In genomic region chr10:19815036-19815435, GRCh38 we compare ENCODE assay signal across 10 cellular contexts. TPM values are rescaled to one million over a fixed set of nuclear protein-coding genes. Genes with fewer than 3 reads are reported as not detected.
DNase-seq lines count a peak whose midpoint lies in the region; ATAC-seq, FAIRE-seq and TF ChIP-seq lines count a peak whose summit lies in the region.
"Had no signal": no experiment of that assay in that cellular context is flagged by ENCODE, and none has a peak within 500 bp of the region (broad histone marks: within the 10 kb centered on the region; RNA-seq: fewer than 3 reads in every experiment).

No MANE protein-coding gene starts in this region.

- H3K27me3 ChIP-seq in HAP-1 (ENCODE audit: low read depth) = no peaks in the 10 kb centered on the region
- H3K27me3 ChIP-seq in breast epithelium = no peaks in the 10 kb centered on the region
- peaks cover 3 to 25% of the 10 kb centered on the region in 2 experiments; a peak in 3 of 5 replicates for H3K27me3 ChIP-seq in HepG2 (ENCODE audit: control insufficient read depth in 1 of 2, insufficient read depth in 2 of 2, low read length in 2 of 2)
- H3K27me3 ChIP-seq in small intestine (ENCODE audit: control insufficient read depth in 2 of 2, insufficient read depth in 2 of 2, low read length in 2 of 2) = no peaks in the 10 kb centered on the region
- peaks cover 40% of the 10 kb centered on the region for H3K27me3 ChIP-seq in CD4-positive, alpha-beta T cell (ENCODE audit: control insufficient read depth, insufficient read depth, low read length)

- H2AFZ ChIP-seq in HepG2 (ENCODE audit: low read length) = no peak overlapping the region

- TF ChIP-seq CTCF in breast epithelium (IDR thresholded peaks at IDR 0.05) = no peak
- no peak for TF ChIP-seq CTCF in HepG2 (CRISPR knock-in tag; IDR thresholded peaks at IDR 0.05)
- no peak for TF ChIP-seq CTCF in CD4-positive, alpha-beta T cell (IDR thresholded peaks at IDR 0.05)

- H3K36me3 Mint-ChIP-seq in CD4-positive, alpha-beta T cell (ENCODE audit: low read depth) = no peaks in the 10 kb centered on the region

- H3K27ac ChIP-seq in breast epithelium = peak overlapping the region; percentile 89 to 92
- no peak overlapping the region for H3K27ac ChIP-seq in HepG2 (ENCODE audit: extremely low read length, insufficient read depth, low read length)
- peak overlapping the region in 1 of 2 donors; percentile 87 for H3K27ac ChIP-seq in small intestine (ENCODE audit: low read depth in 1 of 2, low read length in 1 of 2)
- H3K27ac ChIP-seq in CD4-positive, alpha-beta T cell (ENCODE audit: low read depth, low read length) = no peak overlapping the region

- ATAC-seq in HepG2 (no peak), GM19328 (IDR thresholded peaks at IDR 0.05; ENCODE audit: unreplicated experiment) (no peak)
- ATAC-seq in CD4-positive, alpha-beta T cell (ENCODE audit: poor library complexity) = no peak

- peak overlapping the region; percentile 65 for H3K4me2 ChIP-seq in HepG2 (ENCODE audit: low read depth, low read length)

- 10% methylated on average over 11 of the region's 11 CpGs for WGBS in HepG2 (ENCODE audit: low lambda C conversion rate)
- 1 to 7% (median 4%) methylated on average over 11 of the region's 11 CpGs for WGBS in small intestine, 3 donors

- no peaks in the 10 kb centered on the region for H3K79me2 ChIP-seq in HepG2 (ENCODE audit: insufficient read depth, low read length)

- peak overlapping the region; percentile 58 for H3K4me3 ChIP-seq in HAP-1
- H3K4me3 ChIP-seq in breast epithelium = peak overlapping the region; percentile 89 to 92 (median 90)
- H3K4me3 ChIP-seq in HepG2 (replicated peaks in 1 of 3; ENCODE audit: insufficient read depth in 1 of 3, low read depth in 2 of 3, low read length in 3 of 3) = peak overlapping the region; percentile 41 to 64 (median 55); a peak in 5 of 6 replicates
- H3K4me3 ChIP-seq in small intestine (ENCODE audit: low read depth in 1 of 2, low read length in 2 of 2) = peak overlapping the region; percentile 52 to 76

- peaks cover 8% of the 10 kb centered on the region for H3K4me1 Mint-ChIP-seq in CD4-positive, alpha-beta T cell (ENCODE audit: low read depth)

- peaks cover 3% of the 10 kb centered on the region; the same call in 1 of the 2 replicates for H4K20me1 ChIP-seq in HepG2 (ENCODE audit: insufficient read depth, low read length)

- no peaks in the 10 kb centered on the region for H3K9me3 Mint-ChIP-seq in CD4-positive, alpha-beta T cell
- H3K9me3 Mint-ChIP-seq: activated T-helper 2 cell treated with anti-CD3 and anti-CD28 coated beads, Interferon-gamma antibody, Interleukin-2, Interleukin-4, amounts not matched to agents 10 μg/mL and 5 μg/mL and 100 μg/mL, durations not matched to agents 14 hours and 24 hours and 36 hours had no signal

- no peaks in the 10 kb centered on the region for H3K9me3 ChIP-seq in HAP-1
- H3K9me3 ChIP-seq in breast epithelium = no peaks in the 10 kb centered on the region
- no peaks in the 10 kb centered on the region for H3K9me3 ChIP-seq in HepG2 (ENCODE audit: low read length)
- no peaks in the 10 kb centered on the region for H3K9me3 ChIP-seq in small intestine (ENCODE audit: control insufficient read depth, low read depth)
- H3K9me3 ChIP-seq in CD4-positive, alpha-beta T cell (ENCODE audit: control insufficient read depth, low read length) = no peaks in the 10 kb centered on the region

- no TSS peak for BruUV-seq in HepG2 (replicated peaks; lab: Mats Ljungman, UMichigan)

- H3K27ac Mint-ChIP-seq in CD4-positive, alpha-beta T cell = no peak overlapping the region
- H3K27ac Mint-ChIP-seq: activated T-helper 2 cell treated with anti-CD3 and anti-CD28 coated beads, Interferon-gamma antibody, Interleukin-2, Interleukin-4, amounts not matched to agents 10 μg/mL and 5 μg/mL and 100 μg/mL, durations not matched to agents 14 hours and 24 hours and 36 hours had no signal

- POLR2A ChIA-PET in HepG2 (lab: Yijun Ruan, JAX) = no interaction called here
- POLR2A ChIA-PET in CD4-positive, alpha-beta T cell (lab: Charles Lee) = no interaction called here

- FAIRE-seq in HepG2 (lab: Jason Lieb, UNC) (no peak), small intestine (lab: Jason Lieb, UNC) (no peak)

- no peaks in the 10 kb centered on the region for H3K36me3 ChIP-seq in HAP-1 (replicated peaks)
- no peaks in the 10 kb centered on the region for H3K36me3 ChIP-seq in breast epithelium
- H3K36me3 ChIP-seq in HepG2 (replicated peaks in 1 of 2; ENCODE audit: control insufficient read depth in 1 of 2, insufficient read depth in 2 of 2, low read length in 2 of 2) = no peaks in the 10 kb centered on the region
- no peaks in the 10 kb centered on the region for H3K36me3 ChIP-seq in small intestine (ENCODE audit: control insufficient read depth in 2 of 2, insufficient read depth in 2 of 2, low read length in 2 of 2)

- intact Hi-C loops in breast epithelium (cut with DNase I; ENCODE audit: low total_unique reads) (no loop called here), HepG2 (cut with micrococcal nuclease; ENCODE audit: unreplicated experiment) (loop anchor here (5.0 kb wide), 1 partner anchor 952 kb away; no protein-coding TSS in a partner anchor)
- intact Hi-C loops in CD4-positive, alpha-beta T cell (cut with DNase I, micrococcal nuclease) = no loop called here

- DNase-seq in HAP-1 (ENCODE audit: low spot score in 2 of 2) (no peak), breast epithelium (ENCODE audit: low spot score in 2 of 2) (no peak), HepG2 (ENCODE audit: low spot score) (no peak), small intestine (peak; percentile 4), inferior parietal cortex (ENCODE audit: extremely low spot score) (no peak)
- DNase-seq in CD4-positive, alpha-beta T cell = no peak
- no peak for DNase-seq in stimulated activated CD4-positive, alpha-beta T cell treated with anti-CD3 and anti-CD28 coated beads, Interleukin-4, amount 100 ng/mL, for 24 hours
- DNase-seq: SW 1271 had no signal

- H3K4me3 Mint-ChIP-seq in CD4-positive, alpha-beta T cell = no peak overlapping the region

- CTCF ChIA-PET in HepG2 (lab: Yijun Ruan, JAX; ENCODE audit: low intra/inter-chr PET ratio, low total read pairs) = interaction anchor here (0.6 kb wide), 1 partner anchor 722 kb away, joined by 4 read pairs; no protein-coding TSS in a partner anchor
- CTCF ChIA-PET in CD4-positive, alpha-beta T cell (lab: Charles Lee) = no interaction called here

- H3K9ac ChIP-seq in HepG2 (ENCODE audit: insufficient read depth, low read depth, low read length) = no peak overlapping the region

- TF ChIP-seq POLR2A in breast epithelium (IDR thresholded peaks at IDR 0.05) (no peak), HepG2 (IDR thresholded peaks at IDR 0.05; ENCODE audit: insufficient read depth in 1 of 2, low read depth in 2 of 2, low read length in 2 of 2) (no peak)

- H3K4me1 ChIP-seq in HAP-1 = peaks cover 13% of the 10 kb centered on the region
- no peaks in the 10 kb centered on the region for H3K4me1 ChIP-seq in breast epithelium
- H3K4me1 ChIP-seq in HepG2 (ENCODE audit: insufficient read depth, low read length) = peaks cover 11% of the 10 kb centered on the region; the same call in 1 of the 2 replicates
- H3K4me1 ChIP-seq in small intestine (ENCODE audit: control insufficient read depth in 2 of 2, insufficient read depth in 1 of 2, low read depth in 1 of 2, low read length in 1 of 2) = peaks cover 0 to 2% of the 10 kb centered on the region in 2 donors

- H3K27me3 Mint-ChIP-seq in CD4-positive, alpha-beta T cell = peaks cover 57% of the 10 kb centered on the region

- TF ChIP-seq RAD21 in HepG2 (CRISPR knock-in tag; IDR thresholded peaks at IDR 0.05) = no peak

- no peak for TF ChIP-seq EP300 in HepG2 (IDR thresholded peaks at IDR 0.05; ENCODE audit: low read depth in 2 of 2, low read length in 2 of 2)
- no peak for TF ChIP-seq EP300 in HepG2 (CRISPR knock-in tag; IDR thresholded peaks at IDR 0.05; ENCODE audit: borderline replicate concordance)

- in situ Hi-C loops in HAP-1 (cut with MboI; ENCODE audit: low sequenced_read_pairs) = loop anchor here (10.0 to 25.0 kb wide), 2 partner anchors 340 to 1047 kb away; no protein-coding TSS in a partner anchor
- in situ Hi-C loops in HepG2 (cut with HindIII; ENCODE audit: extremely low pct_ligation_motif_present, low pct_unique_long_range_greater_than_20kb) = no loop called here

TF ChIP-seq in HepG2, 621 proteins besides CTCF, POLR2A, EP300 and RAD21:
- TF ChIP-seq ZNF629 (CRISPR knock-in tag; conservative IDR thresholded peaks at IDR 0.05) (peak; percentile 52; the same call in 1 of the 2 replicates), PTBP1 (IDR thresholded peaks at IDR 0.05; ENCODE audit: low read depth, low read length, poor library complexity, severe bottlenecking) (no peak), YEATS2 (CRISPR knock-in tag; IDR thresholded peaks at IDR 0.05; ENCODE audit: borderline replicate concordance) (no peak)

RNA-seq across cellular contexts. Expression of gene PLXDC2, which starts 1.2 kb away (rescaled TPM):
- total RNA-seq in breast epithelium (100 to 1,000 TPM in 2 of 3 donors, 10 to 100 TPM in 1; 63.9 to 125 (median 101) TPM), HepG2 (2016; rRNA removed; fragmentation: Illumina TruSeq; extraction: Trizol) (1.7 and 2.1 TPM in 2 replicates)
- total RNA-seq in HepG2 (2016; cell fraction: cytosol; rRNA removed; fragmentation: Illumina TruSeq; extraction: Trizol; ENCODE audit: low read depth) = 1.7 and 1.8 TPM in 2 replicates
- 1.5 and 1.8 TPM in 2 replicates for total RNA-seq in HepG2 (2016; cell fraction: insoluble cytoplasmic fraction; rRNA removed; fragmentation: Illumina TruSeq; extraction: Trizol)
- 1.4 and 1.6 TPM in 2 replicates for total RNA-seq in HepG2 (2016; cell fraction: membrane; rRNA removed; fragmentation: Illumina TruSeq; extraction: Trizol)
- total RNA-seq in HepG2 (2016; cell fraction: nucleus; rRNA removed; fragmentation: Illumina TruSeq; extraction: Trizol) = 4.5 and 4.6 TPM in 2 replicates
- polyA plus RNA-seq in HepG2 (2011; rRNA removed) (2.4 and 2.8 TPM in 2 replicates), small intestine (1 to 10 TPM in 1 of 3 donors, under 1 TPM in 2; 0.81 to 5.9 (median 0.89) TPM)
- 1.1 and 2.2 TPM in 2 replicates for polyA plus RNA-seq in HepG2 (2011; cell fraction: cytosol; rRNA removed)
- polyA plus RNA-seq in HepG2 (2011; cell fraction: nucleus; rRNA removed) = 3.3 and 4.0 TPM in 2 replicates
- 1.4 and 1.8 TPM in 2 replicates for polyA plus RNA-seq in HepG2 (2012)
- 0.11 and 0.20 TPM in 2 replicates for polyA plus RNA-seq in HepG2 (2016; cell fraction: cytosol; fragmentation: Illumina TruSeq; extraction: Trizol; ENCODE audit: low read depth)
- polyA plus RNA-seq in HepG2 (2016; cell fraction: insoluble cytoplasmic fraction; fragmentation: Illumina TruSeq; extraction: Trizol; ENCODE audit: low read depth) = 0.60 and 1.0 TPM in 2 replicates
- 0.44 and 0.47 TPM in 2 replicates for polyA plus RNA-seq in HepG2 (2016; cell fraction: membrane; fragmentation: Illumina TruSeq; extraction: Trizol; ENCODE audit: low read depth)
- polyA plus RNA-seq in HepG2 (2016; cell fraction: nucleus; fragmentation: Illumina TruSeq; extraction: Trizol; ENCODE audit: insufficient read depth, low read depth) = 1.1 and 2.2 TPM in 2 replicates
- polyA minus RNA-seq in HepG2 (2011; rRNA and poly(A)+ RNA removed; ENCODE audit: low replicate concordance) = 0.05 and 5.6 TPM in 2 replicates
- 1.2 and 1.9 TPM in 2 replicates for polyA minus RNA-seq in HepG2 (2011; cell fraction: cytosol; rRNA and poly(A)+ RNA removed)
- polyA minus RNA-seq in HepG2 (2011; cell fraction: nucleus; rRNA and poly(A)+ RNA removed) = 16.4 and 22.1 TPM in 2 replicates
- total RNA-seq in CD4-positive, alpha-beta T cell = under 1 TPM; 0.41 to 0.61 TPM
- total RNA-seq: activated T-helper 2 cell treated with anti-CD3 and anti-CD28 coated beads, Interferon-gamma antibody, Interleukin-2, Interleukin-4, amounts not matched to agents 10 μg/mL and 5 μg/mL and 100 μg/mL, durations not matched to agents 14 hours and 24 hours and 36 hours had no signal

Comparison
In these comparisons a context has a peak if more than half of its experiments do, and no peak if none do; other contexts are left out.
1. H3K27ac ChIP-seq: peak in breast epithelium (2 of 2); none in HepG2 (single experiment) and CD4-positive, alpha-beta T cell (single experiment).
2. RNA of gene PLXDC2, which starts 1.2 kb away (total RNA-seq): 63.9 to 125 TPM in breast epithelium; 1.4 to 4.6 TPM in HepG2 and 0.41 to 0.61 TPM in CD4-positive, alpha-beta T cell; every median in the first group is over 10 times any median in the second.
3. Peak in every context shown above with its lines, with median percentiles within 50 percentile points of each other: H3K4me3 ChIP-seq.